ENCODE assay signal across 1 cellular context in genomic region chr11:34065505-34066203, GRCh38.
TF ChIP-seq lines count a peak whose summit lies in the region.

No MANE protein-coding gene starts in this region.

TF ChIP-seq in H1, 55 proteins besides CTCF, POLR2A, EP300 and RAD21:
- TF ChIP-seq JUN (IDR thresholded peaks at IDR 0.05; ENCODE audit: low read depth, low read length) (no peak), POU5F1 (IDR thresholded peaks at IDR 0.05; ENCODE audit: low read depth, low read length) (no peak), SP1 (IDR thresholded peaks at IDR 0.05; ENCODE audit: low read depth, low read length) (no peak), SAP30 (IDR thresholded peaks at IDR 0.05; ENCODE audit: insufficient read depth, insufficient replicate concordance, low read length) (no peak), JUND (IDR thresholded peaks at IDR 0.05; ENCODE audit: low read length) (no peak), SIRT6 (IDR thresholded peaks at IDR 0.05; ENCODE audit: low read length) (no peak), NANOG (IDR thresholded peaks at IDR 0.05; ENCODE audit: insufficient read depth, low read depth, low read length, poor library complexity, severe bottlenecking) (no peak), BACH1 (IDR thresholded peaks at IDR 0.05; ENCODE audit: low read length) (no peak), HDAC6 (IDR thresholded peaks at IDR 0.05; ENCODE audit: low read depth, low read length) (no peak), KDM4A (IDR thresholded peaks at IDR 0.05; ENCODE audit: low read depth, low read length, severe bottlenecking) (no peak), SIN3A (conservative IDR thresholded peaks at IDR 0.05 in 1 of 2, IDR thresholded peaks at IDR 0.05 in 1 of 2; ENCODE audit: low read depth in 1 of 2, low read length in 2 of 2) (no peak), RFX5 (IDR thresholded peaks at IDR 0.05; ENCODE audit: borderline replicate concordance, low read depth, low read length) (no peak)
